ENCODE assay signal across 8 cellular contexts in the genomic region with DNA sequence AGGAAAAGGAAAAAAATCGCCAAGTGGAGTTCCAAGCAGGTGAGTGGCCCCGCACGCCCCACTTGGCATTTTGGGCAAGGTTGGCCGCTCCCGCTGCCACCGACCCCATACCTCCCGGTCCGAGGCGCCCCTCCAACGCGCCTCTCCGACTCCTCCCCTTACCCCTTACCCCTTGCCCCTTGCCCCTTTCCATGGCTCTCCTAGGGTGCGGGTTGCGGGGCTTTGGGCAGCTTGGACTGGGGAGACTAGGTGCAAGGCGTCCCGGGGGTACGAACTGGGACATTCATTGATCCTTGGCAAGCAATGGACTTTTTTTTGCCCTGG. TPM values are rescaled to one million over a fixed set of nuclear protein-coding genes. Genes with fewer than 3 reads are reported as not detected.
A peak's percentile ranks its signal among the peaks of the same experiment; 100 is the strongest.
DNase-seq lines count a peak whose midpoint lies in the region; ATAC-seq, FAIRE-seq and TF ChIP-seq lines count a peak whose summit lies in the region.

No MANE protein-coding gene starts in this region.

- H3K4me3 ChIP-seq in CD8-positive, alpha-beta T cell (ENCODE audit: low read depth, low read length): no peak overlapping the region
- H3K4me3 ChIP-seq in WERI-Rb-1 (ENCODE audit: low read depth, low read length): peak overlapping the region; percentile 58
- H3K4me3 ChIP-seq in fibroblast of the aortic adventitia (ENCODE audit: low read depth, low read length): peak overlapping the region; percentile 72
- peak overlapping the region; percentile 55 for H3K4me3 ChIP-seq in parathyroid adenoma (ENCODE audit: low read depth, low read length)

- H3K9me3 ChIP-seq in CD8-positive, alpha-beta T cell (ENCODE audit: low read length): no peaks in the 10 kb centered on the region
- H3K9me3 ChIP-seq in WERI-Rb-1 (ENCODE audit: severe bottlenecking) (no peaks in the 10 kb centered on the region), parathyroid adenoma (ENCODE audit: control insufficient read depth, low read length) (no peaks in the 10 kb centered on the region)

- CTCF ChIA-PET in CD8-positive, alpha-beta T cell (lab: Charles Lee): no interaction called here

- H3K79me2 ChIP-seq in parathyroid adenoma: no peaks in the 10 kb centered on the region

- ATAC-seq in CD8-positive, alpha-beta T cell: no peak
- ATAC-seq in GM21423 (IDR thresholded peaks at IDR 0.05; ENCODE audit: unreplicated experiment): no peak

- peak overlapping the region; percentile 74 for H3K4me3 Mint-ChIP-seq in CD8-positive, alpha-beta T cell

- no peaks in the 10 kb centered on the region for H3K27me3 ChIP-seq in CD8-positive, alpha-beta T cell (ENCODE audit: insufficient read depth, low read length)
- H3K27me3 ChIP-seq in WERI-Rb-1 (ENCODE audit: insufficient read depth, low read depth, severe bottlenecking) (peaks cover 30% of the 10 kb centered on the region), parathyroid adenoma (ENCODE audit: control insufficient read depth, insufficient read depth, low read length) (no peaks in the 10 kb centered on the region)

- peaks cover 10% of the 10 kb centered on the region for H3K4me1 ChIP-seq in CD8-positive, alpha-beta T cell (ENCODE audit: insufficient read depth, low read length)
- no peaks in the 10 kb centered on the region for H3K4me1 ChIP-seq in parathyroid adenoma

- H3K4me1 Mint-ChIP-seq in CD8-positive, alpha-beta T cell (ENCODE audit: low read depth): peaks cover 13% of the 10 kb centered on the region

- H3K27ac Mint-ChIP-seq in CD8-positive, alpha-beta T cell: no peak overlapping the region

- no peaks in the 10 kb centered on the region for H3K9me3 Mint-ChIP-seq in CD8-positive, alpha-beta T cell

- peaks cover 2% of the 10 kb centered on the region for H3K36me3 Mint-ChIP-seq in CD8-positive, alpha-beta T cell

- intact Hi-C loops in CD8-positive, alpha-beta T cell (cut with DNase I, micrococcal nuclease): loop anchor here (5.0 kb wide), 2 partner anchors 130 to 195 kb away; no protein-coding TSS in a partner anchor

- DNase-seq in CD8-positive, alpha-beta T cell: no peak
- no peak for DNase-seq in WERI-Rb-1
- DNase-seq in fibroblast of the aortic adventitia (ENCODE audit: low read depth): no peak
- no peak for DNase-seq in GM19239 (ENCODE audit: insufficient read length, low spot score)
- DNase-seq in stimulated activated CD4-positive, alpha-beta T cell treated with anti-CD3 and anti-CD28 coated beads, Interleukin-4, amount 100 ng/mL, for 24 hours: no peak
- no peak for DNase-seq in RCC 7860 (ENCODE audit: low spot score)

- H3K9ac ChIP-seq in parathyroid adenoma: no peak overlapping the region

- no peak overlapping the region for H3K27ac ChIP-seq in CD8-positive, alpha-beta T cell (ENCODE audit: low read depth, low read length)
- H3K27ac ChIP-seq in WERI-Rb-1 (no peak overlapping the region), parathyroid adenoma (peak overlapping the region; percentile 85)

- no peaks in the 10 kb centered on the region for H3K36me3 ChIP-seq in CD8-positive, alpha-beta T cell (ENCODE audit: insufficient read depth, low read length)
- H3K36me3 ChIP-seq in WERI-Rb-1: no peaks in the 10 kb centered on the region
- H3K36me3 ChIP-seq in parathyroid adenoma (ENCODE audit: control insufficient read depth, insufficient read depth, low read length): no peaks in the 10 kb centered on the region

- peak overlapping the region; percentile 86 for H2AFZ ChIP-seq in parathyroid adenoma

- POLR2A ChIA-PET in CD8-positive, alpha-beta T cell (lab: Charles Lee): interaction anchor here (0.6 kb wide), 1 partner anchor 259 kb away, joined by 3 read pairs; no protein-coding TSS in a partner anchor

- peaks cover 12% of the 10 kb centered on the region for H3K27me3 Mint-ChIP-seq in CD8-positive, alpha-beta T cell (ENCODE audit: low read depth)

- H3K4me2 ChIP-seq in parathyroid adenoma (ENCODE audit: low read length): peak overlapping the region; percentile 85

- TF ChIP-seq CTCF in CD8-positive, alpha-beta T cell (IDR thresholded peaks at IDR 0.05): no peak
- TF ChIP-seq CTCF in WERI-Rb-1 (IDR thresholded peaks at IDR 0.05; ENCODE audit: low read depth, low read length): no peak
- no peak for TF ChIP-seq CTCF in fibroblast of the aortic adventitia (IDR thresholded peaks at IDR 0.05; ENCODE audit: insufficient read depth, low read length)
- no peak for TF ChIP-seq CTCF in parathyroid adenoma (IDR thresholded peaks at IDR 0.05)

- FAIRE-seq in GM19239 (lab: Jason Lieb, UNC) (no peak), RCC 7860 (lab: Jason Lieb, UNC) (no peak)

RNA-seq across cellular contexts. Expression of gene SLC16A2, which starts 0.7 kb away (rescaled TPM):
- total RNA-seq in CD8-positive, alpha-beta T cell: under 1 TPM; 0.16 to 0.17 TPM
- 5.9 and 28.5 TPM in 2 replicates for total RNA-seq in fibroblast of the aortic adventitia (ENCODE audit: low replicate concordance)
